In genomic region chr6:111992851-111993250, GRCh38 we compare ENCODE assay signal across 10 cellular contexts.
DNase-seq lines count a peak whose midpoint lies in the region; ATAC-seq and TF ChIP-seq lines count a peak whose summit lies in the region.
"Had no signal": no experiment of that assay in that cellular context is flagged by ENCODE, and none has a peak within 500 bp of the region (broad histone marks: within the 10 kb centered on the region; RNA-seq: fewer than 3 reads in every experiment).

No MANE protein-coding gene starts in this region.

- peaks cover 4% of the 10 kb centered on the region for H3K27me3 Mint-ChIP-seq in endothelial cell (ENCODE audit: unreplicated experiment)

- TF ChIP-seq CTCF in AG10803 (conservative IDR thresholded peaks at IDR 0.05; ENCODE audit: low read length) (no peak), astrocyte of the spinal cord (IDR thresholded peaks at IDR 0.05; ENCODE audit: low read depth, low read length) (no peak), endothelial cell (IDR thresholded peaks at IDR 0.05; ENCODE audit: unreplicated experiment) (no peak), stomach (IDR thresholded peaks at IDR 0.05) (no peak), left ventricle myocardium inferior (IDR thresholded peaks at IDR 0.05; ENCODE audit: borderline replicate concordance) (no peak)

- H3K4me1 Mint-ChIP-seq in endothelial cell (ENCODE audit: unreplicated experiment), result peaks cover 23% of the 10 kb centered on the region

- H3K4me1 ChIP-seq in stomach (peaks cover 0 to 11% (median 8%) of the 10 kb centered on the region in 4 donors), left ventricle myocardium inferior (no peaks in the 10 kb centered on the region)
- H3K4me1 ChIP-seq: colonic mucosa had no signal

- no peak overlapping the region for H3K4me3 Mint-ChIP-seq in endothelial cell (ENCODE audit: unreplicated experiment)

- DNase-seq in AG10803 (ENCODE audit: low read depth) (peak; percentile 49), RPMI7951 (ENCODE audit: low read depth) (peak; percentile 76), astrocyte of the spinal cord (ENCODE audit: low read depth, low spot score) (peak; percentile 55), endothelial cell (ENCODE audit: low spot score) (no peak), stomach (no peak), cerebellar nuclear complex (lab: John Stamatoyannopoulos, UW) (no peak), left ventricle myocardium inferior (no peak)
- DNase-seq: colonic mucosa, retina had no signal

- ATAC-seq in GM21529 (IDR thresholded peaks at IDR 0.05; ENCODE audit: unreplicated experiment), result peak; percentile 49

- in situ Hi-C loops in astrocyte of the spinal cord (cut with HindIII; ENCODE audit: low sequenced_read_pairs), result no loop called here

- H3K27ac ChIP-seq in stomach, result no peak overlapping the region
- H3K27ac ChIP-seq in left ventricle myocardium inferior (replicated peaks), result no peak overlapping the region
- H3K27ac ChIP-seq: colonic mucosa had no signal

- H3K27ac Mint-ChIP-seq in endothelial cell (ENCODE audit: unreplicated experiment), result no peak overlapping the region

- no peaks in the 10 kb centered on the region for H3K9me3 Mint-ChIP-seq in endothelial cell (ENCODE audit: unreplicated experiment)

- H3K9me3 ChIP-seq in stomach (no peaks in the 10 kb centered on the region), left ventricle myocardium inferior (replicated peaks) (no peaks in the 10 kb centered on the region)
- H3K9me3 ChIP-seq: colonic mucosa had no signal

- TF ChIP-seq EP300 in stomach (IDR thresholded peaks at IDR 0.05), result no peak

- no peaks in the 10 kb centered on the region for H3K27me3 ChIP-seq in stomach
- H3K27me3 ChIP-seq in left ventricle myocardium inferior (ENCODE audit: low read depth), result no peaks in the 10 kb centered on the region
- H3K27me3 ChIP-seq: colonic mucosa had no signal

- no peak for TF ChIP-seq POLR2A in stomach (IDR thresholded peaks at IDR 0.05)

- H3K4me3 ChIP-seq in AG10803 (ENCODE audit: low read length) (no peak overlapping the region), astrocyte of the spinal cord (ENCODE audit: low read depth, low read length) (no peak overlapping the region), stomach (no peak overlapping the region), left ventricle myocardium inferior (no peak overlapping the region)
- H3K4me3 ChIP-seq: colonic mucosa had no signal

- WGBS in stomach, 5 donors, result 74 to 89% (median 81%) methylated on average over 4 of the region's 4 CpGs

- no peaks in the 10 kb centered on the region for H3K36me3 Mint-ChIP-seq in endothelial cell (ENCODE audit: low read depth, unreplicated experiment)

- H3K36me3 ChIP-seq in stomach (no peaks in the 10 kb centered on the region), left ventricle myocardium inferior (no peaks in the 10 kb centered on the region)
- H3K36me3 ChIP-seq: colonic mucosa had no signal

- intact Hi-C loops in stomach (cut with DNase I; ENCODE audit: low total_unique reads) (loop anchor here (10.0 kb wide), 1 partner anchor 118 kb away; the partner anchor contains the start of gene FYN), left ventricle myocardium inferior (cut with micrococcal nuclease) (loop anchor here (10.0 kb wide), 1 partner anchor 108 kb away; no protein-coding TSS in a partner anchor)

Comparison
In these comparisons a context has a peak if more than half of its experiments do, and no peak if none do; other contexts are left out.
1. DNase-seq: peak in AG10803 (single experiment), RPMI7951 (single experiment) and astrocyte of the spinal cord (single experiment); none in endothelial cell (single experiment), stomach (single experiment), cerebellar nuclear complex (0 of 2) and left ventricle myocardium inferior (single experiment).